ENCODE assay signal across 10 cellular contexts in the genomic region with DNA sequence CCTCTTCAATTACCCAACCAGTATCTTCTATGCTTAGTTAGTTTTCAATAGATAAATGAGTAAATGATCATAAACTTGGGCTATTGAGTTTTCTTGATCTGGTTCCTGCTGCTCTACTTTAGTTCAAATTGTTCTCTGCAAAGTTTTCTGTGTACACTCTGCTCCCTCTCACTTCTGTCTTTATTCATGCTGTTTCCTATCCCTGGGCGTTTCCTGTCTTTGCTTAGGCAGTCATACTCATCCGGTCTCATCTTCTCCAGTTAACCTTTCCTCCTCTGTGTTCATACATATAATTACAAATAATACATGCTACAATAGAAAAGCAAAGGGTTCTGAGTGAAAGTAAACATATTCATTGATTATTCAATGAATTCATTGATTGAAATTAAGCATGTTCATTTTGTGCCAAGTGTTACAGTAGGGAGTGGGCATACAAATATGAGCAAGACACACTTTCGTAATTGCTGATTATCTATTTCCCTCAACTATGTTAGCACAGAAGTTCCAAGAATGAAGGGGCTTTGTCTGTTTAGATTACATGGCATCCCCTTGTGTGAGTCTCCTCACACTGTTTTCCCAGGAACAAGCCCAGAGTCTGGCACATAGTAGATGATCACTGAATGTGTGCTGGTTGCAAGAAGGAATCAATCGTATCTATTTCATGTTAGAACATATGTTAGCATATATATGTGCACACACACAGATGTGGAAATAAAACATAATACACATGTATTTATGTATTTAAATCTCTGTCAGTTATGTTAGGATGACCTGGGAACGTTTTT. TPM values are rescaled to one million over a fixed set of nuclear protein-coding genes. Genes with fewer than 3 reads are reported as not detected.
DNase-seq lines count a peak whose midpoint lies in the region; ATAC-seq and TF ChIP-seq lines count a peak whose summit lies in the region.
"Had no signal": no experiment of that assay in that cellular context is flagged by ENCODE, and none has a peak within 500 bp of the region (broad histone marks: within the 10 kb centered on the region; RNA-seq: fewer than 3 reads in every experiment).

No MANE protein-coding gene starts in this region.

- TF ChIP-seq POLR2A in GM18505 (IDR thresholded peaks at IDR 0.05; ENCODE audit: borderline replicate concordance, extremely low read depth, insufficient read depth, insufficient read length): no peak

- H3K36me3 ChIP-seq in MG63: no peaks in the 10 kb centered on the region
- H3K36me3 ChIP-seq: ascending aorta had no signal

- H3K4me3 Mint-ChIP-seq in activated CD4-positive, alpha-beta T cell treated with anti-CD3 and anti-CD28 coated beads for 36 hours: peak overlapping the region; percentile 89
- peak overlapping the region; percentile 80 for H3K4me3 Mint-ChIP-seq in stimulated activated effector memory CD8-positive, alpha-beta T cell treated with anti-CD3 and anti-CD28 coated beads, Interleukin-12 subunit alpha, Interleukin-12 subunit beta, amount 100 ng/mL, for 72 hours

- DNase-seq in activated CD4-positive, alpha-beta T cell treated with anti-CD3 and anti-CD28 coated beads for 36 hours: no peak
- no peak for DNase-seq in activated CD4-positive, alpha-beta T cell treated with anti-CD3 and anti-CD28 coated beads for 1 hour
- no peak for DNase-seq in MG63
- DNase-seq in dorsolateral prefrontal cortex: no peak
- DNase-seq in stimulated activated effector memory CD8-positive, alpha-beta T cell treated with anti-CD3 and anti-CD28 coated beads, Interleukin-12 subunit alpha, Interleukin-12 subunit beta, amount 100 ng/mL, for 72 hours (ENCODE audit: low spot score in 2 of 2): no peak
- DNase-seq in OCI-M1 (lab: John Stamatoyannopoulos, UW): no peak
- DNase-seq in NCI-H1092 treated with DMSO at 0.1 percent for 48 hours (lab: John Stamatoyannopoulos, UW): no peak

- no peaks in the 10 kb centered on the region for H3K27me3 ChIP-seq in MG63
- H3K27me3 ChIP-seq in dorsolateral prefrontal cortex: peaks cover 0 to 11% (median 0%) of the 10 kb centered on the region in 45 donors
- H3K27me3 ChIP-seq: ascending aorta had no signal

- no peaks in the 10 kb centered on the region for H3K9me3 ChIP-seq in MG63
- H3K9me3 ChIP-seq: ascending aorta had no signal

- peak; percentile 56 for ATAC-seq in activated CD4-positive, alpha-beta T cell treated with anti-CD3 and anti-CD28 coated beads for 36 hours
- peak; percentile 57 for ATAC-seq in stimulated activated effector memory CD8-positive, alpha-beta T cell treated with anti-CD3 and anti-CD28 coated beads, Interleukin-12 subunit alpha, Interleukin-12 subunit beta, amount 100 ng/mL, for 72 hours
- ATAC-seq in GM18505 (IDR thresholded peaks at IDR 0.05; ENCODE audit: unreplicated experiment): no peak
- ATAC-seq: HCT116 had no signal

- H3K9me3 Mint-ChIP-seq in activated CD4-positive, alpha-beta T cell treated with anti-CD3 and anti-CD28 coated beads for 36 hours (ENCODE audit: low read depth): no peaks in the 10 kb centered on the region
- H3K9me3 Mint-ChIP-seq in stimulated activated effector memory CD8-positive, alpha-beta T cell treated with anti-CD3 and anti-CD28 coated beads, Interleukin-12 subunit alpha, Interleukin-12 subunit beta, amount 100 ng/mL, for 72 hours: no peaks in the 10 kb centered on the region

- H3K4me1 Mint-ChIP-seq in activated CD4-positive, alpha-beta T cell treated with anti-CD3 and anti-CD28 coated beads for 36 hours: peaks cover 21% of the 10 kb centered on the region
- peaks cover 10% of the 10 kb centered on the region for H3K4me1 Mint-ChIP-seq in stimulated activated effector memory CD8-positive, alpha-beta T cell treated with anti-CD3 and anti-CD28 coated beads, Interleukin-12 subunit alpha, Interleukin-12 subunit beta, amount 100 ng/mL, for 72 hours

- peak overlapping the region; percentile 94 for H3K27ac Mint-ChIP-seq in activated CD4-positive, alpha-beta T cell treated with anti-CD3 and anti-CD28 coated beads for 36 hours
- peak overlapping the region; percentile 91 for H3K27ac Mint-ChIP-seq in stimulated activated effector memory CD8-positive, alpha-beta T cell treated with anti-CD3 and anti-CD28 coated beads, Interleukin-12 subunit alpha, Interleukin-12 subunit beta, amount 100 ng/mL, for 72 hours

- peaks cover 13% of the 10 kb centered on the region for H3K36me3 Mint-ChIP-seq in activated CD4-positive, alpha-beta T cell treated with anti-CD3 and anti-CD28 coated beads for 36 hours (ENCODE audit: low read depth)
- H3K36me3 Mint-ChIP-seq in stimulated activated effector memory CD8-positive, alpha-beta T cell treated with anti-CD3 and anti-CD28 coated beads, Interleukin-12 subunit alpha, Interleukin-12 subunit beta, amount 100 ng/mL, for 72 hours: peaks cover 16% of the 10 kb centered on the region

- no peaks in the 10 kb centered on the region for H3K27me3 Mint-ChIP-seq in activated CD4-positive, alpha-beta T cell treated with anti-CD3 and anti-CD28 coated beads for 36 hours

- peak overlapping the region; percentile 50 for H3K4me3 ChIP-seq in MG63
- H3K4me3 ChIP-seq in dorsolateral prefrontal cortex: peak overlapping the region; percentile 47 to 81 (median 66)

- no peak for TF ChIP-seq CTCF in dorsolateral prefrontal cortex (IDR thresholded peaks at IDR 0.05 in 54 of 56, conservative IDR thresholded peaks at IDR 0.05 in 2 of 56; ENCODE audit: low read depth in 1 of 56, partially characterized antibody in 56 of 56)

- POLR2A ChIA-PET in activated CD4-positive, alpha-beta T cell treated with anti-CD3 and anti-CD28 coated beads for 36 hours (lab: Charles Lee): no interaction called here

- intact Hi-C loops in activated CD4-positive, alpha-beta T cell treated with anti-CD3 and anti-CD28 coated beads for 36 hours (cut with DNase I, micrococcal nuclease): loop anchor here (5.0 kb wide), 3 partner anchors 46 to 619 kb away; a partner anchor contains a TSS
- intact Hi-C loops in dorsolateral prefrontal cortex (cut with DNase I): loop anchor here in 1 of 2 donors (5.0 kb wide), 1 partner anchor 46 kb away; a partner anchor contains a TSS

- H3K27ac ChIP-seq in dorsolateral prefrontal cortex: peak overlapping the region in 4 of 59 donors; percentile 13 to 86 (median 80)
- H3K27ac ChIP-seq: ascending aorta had no signal

- CTCF ChIA-PET in activated CD4-positive, alpha-beta T cell treated with anti-CD3 and anti-CD28 coated beads for 36 hours (lab: Charles Lee): no interaction called here

RNA-seq across cellular contexts. Expression of a gene that starts 1.1 kb away (rescaled TPM):
- 10 to 100 TPM; 16.4 to 17.2 TPM for total RNA-seq in activated CD4-positive, alpha-beta T cell treated with anti-CD3 and anti-CD28 coated beads for 36 hours
- total RNA-seq in MG63 (2014; rRNA removed; shearing (Covaris generic); ENCODE audit: low replicate concordance): 1.6 and 1.7 TPM in 2 replicates
- total RNA-seq in dorsolateral prefrontal cortex: 10 to 100 TPM in 118 of 120 experiments, 1 to 10 TPM in 2; 8.9 to 28.9 (median 20.2) TPM
- total RNA-seq: ascending aorta had no signal

RNA-seq across cellular contexts. Expression of a gene that starts 46.9 kb away (rescaled TPM):
- total RNA-seq in activated CD4-positive, alpha-beta T cell treated with anti-CD3 and anti-CD28 coated beads for 36 hours: 10 to 100 TPM; 72.3 to 86.4 TPM
- 115 and 172 TPM in 2 replicates for total RNA-seq in MG63 (2014; rRNA removed; shearing (Covaris generic); ENCODE audit: low replicate concordance)
- 10 to 100 TPM; 34.0 to 81.7 (median 54.7) TPM for total RNA-seq in dorsolateral prefrontal cortex
